Comparison of ENCODE assay signal across 9 cellular contexts in genomic region chr14:55130194-55130550, GRCh38. TPM values are rescaled to one million over a fixed set of nuclear protein-coding genes. Genes with fewer than 3 reads are reported as not detected.
A peak's percentile ranks its signal among the peaks of the same experiment; 100 is the strongest.
DNase-seq lines count a peak whose midpoint lies in the region; ATAC-seq, FAIRE-seq and TF ChIP-seq lines count a peak whose summit lies in the region.
"Had no signal": no experiment of that assay in that cellular context is flagged by ENCODE, and none has a peak within 500 bp of the region (broad histone marks: within the 10 kb centered on the region; RNA-seq: fewer than 3 reads in every experiment).

No MANE protein-coding gene starts in this region.

- H3K9me2 ChIP-seq in hepatocyte (replicated peaks; ENCODE audit: insufficient read depth): no peaks in the 10 kb centered on the region

- H3K27ac ChIP-seq in hepatocyte (peak overlapping the region; percentile 93), small intestine (ENCODE audit: low read depth in 1 of 2, low read length in 1 of 2) (peak overlapping the region; percentile 95 to 99)
- H3K27ac ChIP-seq: SK-N-MC had no signal

- no peaks in the 10 kb centered on the region for H3K36me3 ChIP-seq in hepatocyte (replicated peaks; ENCODE audit: insufficient read depth, low read depth)
- peaks cover 0 to 2% of the 10 kb centered on the region in 2 donors for H3K36me3 ChIP-seq in small intestine (ENCODE audit: control insufficient read depth in 2 of 2, insufficient read depth in 2 of 2, low read length in 2 of 2)

- H3K27me3 ChIP-seq in hepatocyte (no peaks in the 10 kb centered on the region), small intestine (ENCODE audit: control insufficient read depth in 2 of 2, insufficient read depth in 2 of 2, low read length in 2 of 2) (no peaks in the 10 kb centered on the region)

- no peak for TF ChIP-seq POLR2A in H54 (IDR thresholded peaks at IDR 0.05; ENCODE audit: low read depth, low read length)

- DNase-seq in H54 (ENCODE audit: insufficient read length, low spot score) (peak; percentile 42), hepatocyte (ENCODE audit: low spot score) (no peak), small intestine (peak; percentile 54), GM19238 (ENCODE audit: insufficient read length, low spot score) (no peak)
- DNase-seq in stimulated activated CD4-positive, alpha-beta T cell treated with anti-CD3 and anti-CD28 coated beads, Interleukin-2, amount 100 ng/mL, for 24 hours: no peak

- peak overlapping the region; percentile 83 for H3K4me2 ChIP-seq in hepatocyte

- TF ChIP-seq CTCF in WI38 (IDR thresholded peaks at IDR 0.05; ENCODE audit: low read depth, low read length) (no peak), hepatocyte (IDR thresholded peaks at IDR 0.05; ENCODE audit: poor library complexity) (no peak)

- H3K4me3 ChIP-seq in WI38 (ENCODE audit: low read depth, low read length): peak overlapping the region; percentile 91
- peak overlapping the region; percentile 61 for H3K4me3 ChIP-seq in hepatocyte
- H3K4me3 ChIP-seq in small intestine (ENCODE audit: low read depth in 1 of 2, low read length in 2 of 2): peak overlapping the region; percentile 71 to 99
- H3K4me3 ChIP-seq: SK-N-MC had no signal

- no peak for ATAC-seq in HG03565 (IDR thresholded peaks at IDR 0.05; ENCODE audit: unreplicated experiment)
- ATAC-seq in HG03520 (IDR thresholded peaks at IDR 0.05; ENCODE audit: unreplicated experiment): no peak

- H3K9me3 ChIP-seq in hepatocyte (ENCODE audit: low read depth): no peaks in the 10 kb centered on the region
- H3K9me3 ChIP-seq in small intestine (ENCODE audit: control insufficient read depth, low read depth): no peaks in the 10 kb centered on the region

- peaks cover 58% of the 10 kb centered on the region for H3K79me2 ChIP-seq in hepatocyte

- H2AFZ ChIP-seq in hepatocyte: peak overlapping the region; percentile 40

- H3K4me1 ChIP-seq in hepatocyte (ENCODE audit: insufficient read depth): peaks cover 14% of the 10 kb centered on the region
- peaks cover 6 to 13% of the 10 kb centered on the region in 2 donors for H3K4me1 ChIP-seq in small intestine (ENCODE audit: control insufficient read depth in 2 of 2, insufficient read depth in 1 of 2, low read depth in 1 of 2, low read length in 1 of 2)

- H4K20me1 ChIP-seq in hepatocyte (ENCODE audit: insufficient read depth, poor library complexity, severe bottlenecking): peaks cover 47% of the 10 kb centered on the region

- 42% methylated on average over 10 of the region's 10 CpGs for WGBS in hepatocyte (ENCODE audit: low lambda C conversion rate, missing lambda C conversion rate)
- WGBS in small intestine, 3 donors: 4 to 33% (median 23%) methylated on average over 10 of the region's 10 CpGs

- FAIRE-seq in H54 (lab: Jason Lieb, UNC): peak; percentile 15
- FAIRE-seq in small intestine (lab: Jason Lieb, UNC): no peak

RNA-seq across cellular contexts. Expression of gene LGALS3, which starts 1.1 kb away (rescaled TPM):
- total RNA-seq in hepatocyte: 461 and 534 TPM in 2 replicates
- polyA plus RNA-seq in hepatocyte: 690 and 766 TPM in 2 replicates
- polyA plus RNA-seq in small intestine: 1,000 to 10,000 TPM in 2 of 3 donors, 100 to 1,000 TPM in 1; 593 to 2,279 (median 2,145) TPM

Comparison
In these comparisons a context has a peak if more than half of its experiments do, and no peak if none do; other contexts are left out.
1. DNase-seq: peak in H54 (single experiment) and small intestine (single experiment); none in hepatocyte (single experiment), stimulated activated CD4-positive, alpha-beta T cell treated with anti-CD3 and anti-CD28 coated beads, Interleukin-2, amount 100 ng/mL, for 24 hours (0 of 2) and GM19238 (single experiment).
2. Peak in every context shown above with its lines, with median percentiles within 50 percentile points of each other: H3K4me3 ChIP-seq.